2 cellular contexts compared by ENCODE assay signal in the genomic region with DNA sequence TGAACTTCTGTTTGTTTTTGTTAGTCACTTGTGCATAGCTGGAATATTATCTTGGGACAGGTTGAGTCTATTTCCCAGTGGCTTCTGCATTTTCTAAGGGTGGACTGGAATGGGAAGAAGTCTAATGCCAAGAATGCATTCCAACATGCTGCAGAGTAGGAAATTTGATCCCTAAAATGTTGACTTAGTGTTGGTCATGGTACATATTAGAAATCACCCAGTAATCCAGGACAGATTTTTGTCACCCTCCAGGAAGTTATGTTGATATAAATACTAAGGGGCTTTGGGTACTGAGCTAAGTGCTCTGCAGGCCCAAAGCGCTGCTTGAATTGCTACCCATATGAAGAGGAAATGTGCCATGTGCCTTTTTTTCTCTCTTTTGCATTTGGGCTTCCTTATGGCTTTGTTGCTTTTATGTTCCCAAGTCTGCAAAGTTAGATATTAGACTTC.
A peak's percentile ranks its signal among the peaks of the same experiment; 100 is the strongest.
TF ChIP-seq lines count a peak whose summit lies in the region.

No MANE protein-coding gene starts in this region.

TF ChIP-seq in GM23338, 12 proteins besides CTCF, POLR2A, EP300 and RAD21 (continued from another document):
- no peak for TF ChIP-seq JUNB (IDR thresholded peaks at IDR 0.05; ENCODE audit: unreplicated experiment)
- TF ChIP-seq, protein P1, sequence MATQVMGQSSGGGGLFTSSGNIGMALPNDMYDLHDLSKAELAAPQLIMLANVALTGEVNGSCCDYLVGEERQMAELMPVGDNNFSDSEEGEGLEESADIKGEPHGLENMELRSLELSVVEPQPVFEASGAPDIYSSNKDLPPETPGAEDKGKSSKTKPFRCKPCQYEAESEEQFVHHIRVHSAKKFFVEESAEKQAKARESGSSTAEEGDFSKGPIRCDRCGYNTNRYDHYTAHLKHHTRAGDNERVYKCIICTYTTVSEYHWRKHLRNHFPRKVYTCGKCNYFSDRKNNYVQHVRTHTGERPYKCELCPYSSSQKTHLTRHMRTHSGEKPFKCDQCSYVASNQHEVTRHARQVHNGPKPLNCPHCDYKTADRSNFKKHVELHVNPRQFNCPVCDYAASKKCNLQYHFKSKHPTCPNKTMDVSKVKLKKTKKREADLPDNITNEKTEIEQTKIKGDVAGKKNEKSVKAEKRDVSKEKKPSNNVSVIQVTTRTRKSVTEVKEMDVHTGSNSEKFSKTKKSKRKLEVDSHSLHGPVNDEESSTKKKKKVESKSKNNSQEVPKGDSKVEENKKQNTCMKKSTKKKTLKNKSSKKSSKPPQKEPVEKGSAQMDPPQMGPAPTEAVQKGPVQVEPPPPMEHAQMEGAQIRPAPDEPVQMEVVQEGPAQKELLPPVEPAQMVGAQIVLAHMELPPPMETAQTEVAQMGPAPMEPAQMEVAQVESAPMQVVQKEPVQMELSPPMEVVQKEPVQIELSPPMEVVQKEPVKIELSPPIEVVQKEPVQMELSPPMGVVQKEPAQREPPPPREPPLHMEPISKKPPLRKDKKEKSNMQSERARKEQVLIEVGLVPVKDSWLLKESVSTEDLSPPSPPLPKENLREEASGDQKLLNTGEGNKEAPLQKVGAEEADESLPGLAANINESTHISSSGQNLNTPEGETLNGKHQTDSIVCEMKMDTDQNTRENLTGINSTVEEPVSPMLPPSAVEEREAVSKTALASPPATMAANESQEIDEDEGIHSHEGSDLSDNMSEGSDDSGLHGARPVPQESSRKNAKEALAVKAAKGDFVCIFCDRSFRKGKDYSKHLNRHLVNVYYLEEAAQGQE (IDR thresholded peaks at IDR 0.05; ENCODE audit: unreplicated experiment) = no peak
- no peak for TF ChIP-seq ZNF331 (CRISPR knock-in tag; IDR thresholded peaks at IDR 0.05; ENCODE audit: low read depth)
- TF ChIP-seq STAT1 (IDR thresholded peaks at IDR 0.05; ENCODE audit: unreplicated experiment) = no peak
- TF ChIP-seq EZH2 (IDR thresholded peaks at IDR 0.05; ENCODE audit: low read depth, unreplicated experiment) = no peak
- no peak for TF ChIP-seq CREB1 (CRISPR knock-in tag; IDR thresholded peaks at IDR 0.05; ENCODE audit: low read depth)
- TF ChIP-seq, protein P2, sequence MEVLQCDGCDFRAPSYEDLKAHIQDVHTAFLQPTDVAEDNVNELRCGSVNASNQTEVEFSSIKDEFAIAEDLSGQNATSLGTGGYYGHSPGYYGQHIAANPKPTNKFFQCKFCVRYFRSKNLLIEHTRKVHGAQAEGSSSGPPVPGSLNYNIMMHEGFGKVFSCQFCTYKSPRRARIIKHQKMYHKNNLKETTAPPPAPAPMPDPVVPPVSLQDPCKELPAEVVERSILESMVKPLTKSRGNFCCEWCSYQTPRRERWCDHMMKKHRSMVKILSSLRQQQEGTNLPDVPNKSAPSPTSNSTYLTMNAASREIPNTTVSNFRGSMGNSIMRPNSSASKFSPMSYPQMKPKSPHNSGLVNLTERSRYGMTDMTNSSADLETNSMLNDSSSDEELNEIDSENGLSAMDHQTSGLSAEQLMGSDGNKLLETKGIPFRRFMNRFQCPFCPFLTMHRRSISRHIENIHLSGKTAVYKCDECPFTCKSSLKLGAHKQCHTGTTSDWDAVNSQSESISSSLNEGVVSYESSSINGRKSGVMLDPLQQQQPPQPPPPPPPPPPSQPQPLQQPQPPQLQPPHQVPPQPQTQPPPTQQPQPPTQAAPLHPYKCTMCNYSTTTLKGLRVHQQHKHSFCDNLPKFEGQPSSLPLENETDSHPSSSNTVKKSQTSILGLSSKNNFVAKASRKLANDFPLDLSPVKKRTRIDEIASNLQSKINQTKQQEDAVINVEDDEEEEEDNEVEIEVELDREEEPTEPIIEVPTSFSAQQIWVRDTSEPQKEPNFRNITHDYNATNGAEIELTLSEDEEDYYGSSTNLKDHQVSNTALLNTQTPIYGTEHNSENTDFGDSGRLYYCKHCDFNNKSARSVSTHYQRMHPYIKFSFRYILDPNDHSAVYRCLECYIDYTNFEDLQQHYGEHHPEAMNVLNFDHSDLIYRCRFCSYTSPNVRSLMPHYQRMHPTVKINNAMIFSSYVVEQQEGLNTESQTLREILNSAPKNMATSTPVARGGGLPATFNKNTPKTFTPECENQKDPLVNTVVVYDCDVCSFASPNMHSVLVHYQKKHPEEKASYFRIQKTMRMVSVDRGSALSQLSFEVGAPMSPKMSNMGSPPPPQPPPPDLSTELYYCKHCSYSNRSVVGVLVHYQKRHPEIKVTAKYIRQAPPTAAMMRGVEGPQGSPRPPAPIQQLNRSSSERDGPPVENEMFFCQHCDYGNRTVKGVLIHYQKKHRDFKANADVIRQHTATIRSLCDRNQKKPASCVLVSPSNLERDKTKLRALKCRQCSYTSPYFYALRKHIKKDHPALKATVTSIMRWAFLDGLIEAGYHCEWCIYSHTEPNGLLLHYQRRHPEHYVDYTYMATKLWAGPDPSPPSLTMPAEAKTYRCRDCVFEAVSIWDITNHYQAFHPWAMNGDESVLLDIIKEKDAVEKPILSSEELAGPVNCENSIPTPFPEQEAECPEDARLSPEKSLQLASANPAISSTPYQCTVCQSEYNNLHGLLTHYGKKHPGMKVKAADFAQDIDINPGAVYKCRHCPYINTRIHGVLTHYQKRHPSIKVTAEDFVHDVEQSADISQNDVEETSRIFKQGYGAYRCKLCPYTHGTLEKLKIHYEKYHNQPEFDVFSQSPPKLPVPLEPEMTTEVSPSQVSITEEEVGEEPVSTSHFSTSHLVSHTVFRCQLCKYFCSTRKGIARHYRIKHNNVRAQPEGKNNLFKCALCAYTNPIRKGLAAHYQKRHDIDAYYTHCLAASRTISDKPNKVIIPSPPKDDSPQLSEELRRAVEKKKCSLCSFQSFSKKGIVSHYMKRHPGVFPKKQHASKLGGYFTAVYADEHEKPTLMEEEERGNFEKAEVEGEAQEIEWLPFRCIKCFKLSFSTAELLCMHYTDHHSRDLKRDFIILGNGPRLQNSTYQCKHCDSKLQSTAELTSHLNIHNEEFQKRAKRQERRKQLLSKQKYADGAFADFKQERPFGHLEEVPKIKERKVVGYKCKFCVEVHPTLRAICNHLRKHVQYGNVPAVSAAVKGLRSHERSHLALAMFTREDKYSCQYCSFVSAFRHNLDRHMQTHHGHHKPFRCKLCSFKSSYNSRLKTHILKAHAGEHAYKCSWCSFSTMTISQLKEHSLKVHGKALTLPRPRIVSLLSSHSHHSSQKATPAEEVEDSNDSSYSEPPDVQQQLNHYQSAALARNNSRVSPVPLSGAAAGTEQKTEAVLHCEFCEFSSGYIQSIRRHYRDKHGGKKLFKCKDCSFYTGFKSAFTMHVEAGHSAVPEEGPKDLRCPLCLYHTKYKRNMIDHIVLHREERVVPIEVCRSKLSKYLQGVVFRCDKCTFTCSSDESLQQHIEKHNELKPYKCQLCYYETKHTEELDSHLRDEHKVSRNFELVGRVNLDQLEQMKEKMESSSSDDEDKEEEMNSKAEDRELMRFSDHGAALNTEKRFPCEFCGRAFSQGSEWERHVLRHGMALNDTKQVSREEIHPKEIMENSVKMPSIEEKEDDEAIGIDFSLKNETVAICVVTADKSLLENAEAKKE (CRISPR knock-in tag; IDR thresholded peaks at IDR 0.05) = no peak
- TF ChIP-seq ZNF114 (CRISPR knock-in tag; IDR thresholded peaks at IDR 0.05) = no peak
- no peak for TF ChIP-seq POLR2AphosphoS5 (IDR thresholded peaks at IDR 0.05; ENCODE audit: low read depth)
- TF ChIP-seq NANOG (IDR thresholded peaks at IDR 0.05; ENCODE audit: borderline replicate concordance) = no peak

TF ChIP-seq in HepG2, 621 proteins besides CTCF, POLR2A, EP300 and RAD21 (continued from another document and continues in another):
- TF ChIP-seq JUN (CRISPR knock-in tag; IDR thresholded peaks at IDR 0.05) (no peak), DNMT3B (CRISPR knock-in tag; conservative IDR thresholded peaks at IDR 0.05) (no peak), DNMT1 (CRISPR knock-in tag; IDR thresholded peaks at IDR 0.05) (no peak), ZC3H13 (CRISPR knock-in tag; IDR thresholded peaks at IDR 0.05) (no peak), PPARG (CRISPR knock-in tag; conservative IDR thresholded peaks at IDR 0.05) (no peak), ZNF577 (CRISPR knock-in tag; IDR thresholded peaks at IDR 0.05; ENCODE audit: borderline replicate concordance, low read depth) (no peak), ZMYM4 (CRISPR knock-in tag; IDR thresholded peaks at IDR 0.05) (no peak), TBX2 (CRISPR knock-in tag; IDR thresholded peaks at IDR 0.05; ENCODE audit: borderline replicate concordance) (no peak), NBN (conservative IDR thresholded peaks at IDR 0.05) (no peak), CBFB (CRISPR knock-in tag; IDR thresholded peaks at IDR 0.05) (no peak), SETDB1 (CRISPR knock-in tag; IDR thresholded peaks at IDR 0.05; ENCODE audit: borderline replicate concordance) (no peak), SMAD1 (CRISPR knock-in tag; IDR thresholded peaks at IDR 0.05; ENCODE audit: borderline replicate concordance, low read depth) (no peak), ZNF7 (CRISPR knock-in tag; IDR thresholded peaks at IDR 0.05) (no peak), HMG20A (CRISPR knock-in tag; IDR thresholded peaks at IDR 0.05; ENCODE audit: borderline replicate concordance) (peak; percentile 48; the same call in 1 of the 2 replicates), KLF6 (CRISPR knock-in tag; IDR thresholded peaks at IDR 0.05) (no peak), SIX1 (CRISPR knock-in tag; IDR thresholded peaks at IDR 0.05; ENCODE audit: borderline replicate concordance) (peak; percentile 97; the same call in 1 of the 2 replicates), ZNF292 (CRISPR knock-in tag; IDR thresholded peaks at IDR 0.05; ENCODE audit: borderline replicate concordance, low read depth) (no peak), ZNF225 (CRISPR knock-in tag; IDR thresholded peaks at IDR 0.05) (no peak), ZNF788 (CRISPR knock-in tag; IDR thresholded peaks at IDR 0.05; ENCODE audit: borderline replicate concordance) (no peak), ELF3 (CRISPR knock-in tag; IDR thresholded peaks at IDR 0.05) (peak; percentile 71; the same call in 1 of the 2 replicates), ZNF232 (CRISPR knock-in tag; IDR thresholded peaks at IDR 0.05; ENCODE audit: borderline replicate concordance) (no peak), BRCA1 (CRISPR knock-in tag; IDR thresholded peaks at IDR 0.05) (no peak)
- TF ChIP-seq, protein P3, sequence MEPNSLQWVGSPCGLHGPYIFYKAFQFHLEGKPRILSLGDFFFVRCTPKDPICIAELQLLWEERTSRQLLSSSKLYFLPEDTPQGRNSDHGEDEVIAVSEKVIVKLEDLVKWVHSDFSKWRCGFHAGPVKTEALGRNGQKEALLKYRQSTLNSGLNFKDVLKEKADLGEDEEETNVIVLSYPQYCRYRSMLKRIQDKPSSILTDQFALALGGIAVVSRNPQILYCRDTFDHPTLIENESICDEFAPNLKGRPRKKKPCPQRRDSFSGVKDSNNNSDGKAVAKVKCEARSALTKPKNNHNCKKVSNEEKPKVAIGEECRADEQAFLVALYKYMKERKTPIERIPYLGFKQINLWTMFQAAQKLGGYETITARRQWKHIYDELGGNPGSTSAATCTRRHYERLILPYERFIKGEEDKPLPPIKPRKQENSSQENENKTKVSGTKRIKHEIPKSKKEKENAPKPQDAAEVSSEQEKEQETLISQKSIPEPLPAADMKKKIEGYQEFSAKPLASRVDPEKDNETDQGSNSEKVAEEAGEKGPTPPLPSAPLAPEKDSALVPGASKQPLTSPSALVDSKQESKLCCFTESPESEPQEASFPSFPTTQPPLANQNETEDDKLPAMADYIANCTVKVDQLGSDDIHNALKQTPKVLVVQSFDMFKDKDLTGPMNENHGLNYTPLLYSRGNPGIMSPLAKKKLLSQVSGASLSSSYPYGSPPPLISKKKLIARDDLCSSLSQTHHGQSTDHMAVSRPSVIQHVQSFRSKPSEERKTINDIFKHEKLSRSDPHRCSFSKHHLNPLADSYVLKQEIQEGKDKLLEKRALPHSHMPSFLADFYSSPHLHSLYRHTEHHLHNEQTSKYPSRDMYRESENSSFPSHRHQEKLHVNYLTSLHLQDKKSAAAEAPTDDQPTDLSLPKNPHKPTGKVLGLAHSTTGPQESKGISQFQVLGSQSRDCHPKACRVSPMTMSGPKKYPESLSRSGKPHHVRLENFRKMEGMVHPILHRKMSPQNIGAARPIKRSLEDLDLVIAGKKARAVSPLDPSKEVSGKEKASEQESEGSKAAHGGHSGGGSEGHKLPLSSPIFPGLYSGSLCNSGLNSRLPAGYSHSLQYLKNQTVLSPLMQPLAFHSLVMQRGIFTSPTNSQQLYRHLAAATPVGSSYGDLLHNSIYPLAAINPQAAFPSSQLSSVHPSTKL (CRISPR knock-in tag; IDR thresholded peaks at IDR 0.05) = peak; percentile 72
- TF ChIP-seq, protein P4, sequence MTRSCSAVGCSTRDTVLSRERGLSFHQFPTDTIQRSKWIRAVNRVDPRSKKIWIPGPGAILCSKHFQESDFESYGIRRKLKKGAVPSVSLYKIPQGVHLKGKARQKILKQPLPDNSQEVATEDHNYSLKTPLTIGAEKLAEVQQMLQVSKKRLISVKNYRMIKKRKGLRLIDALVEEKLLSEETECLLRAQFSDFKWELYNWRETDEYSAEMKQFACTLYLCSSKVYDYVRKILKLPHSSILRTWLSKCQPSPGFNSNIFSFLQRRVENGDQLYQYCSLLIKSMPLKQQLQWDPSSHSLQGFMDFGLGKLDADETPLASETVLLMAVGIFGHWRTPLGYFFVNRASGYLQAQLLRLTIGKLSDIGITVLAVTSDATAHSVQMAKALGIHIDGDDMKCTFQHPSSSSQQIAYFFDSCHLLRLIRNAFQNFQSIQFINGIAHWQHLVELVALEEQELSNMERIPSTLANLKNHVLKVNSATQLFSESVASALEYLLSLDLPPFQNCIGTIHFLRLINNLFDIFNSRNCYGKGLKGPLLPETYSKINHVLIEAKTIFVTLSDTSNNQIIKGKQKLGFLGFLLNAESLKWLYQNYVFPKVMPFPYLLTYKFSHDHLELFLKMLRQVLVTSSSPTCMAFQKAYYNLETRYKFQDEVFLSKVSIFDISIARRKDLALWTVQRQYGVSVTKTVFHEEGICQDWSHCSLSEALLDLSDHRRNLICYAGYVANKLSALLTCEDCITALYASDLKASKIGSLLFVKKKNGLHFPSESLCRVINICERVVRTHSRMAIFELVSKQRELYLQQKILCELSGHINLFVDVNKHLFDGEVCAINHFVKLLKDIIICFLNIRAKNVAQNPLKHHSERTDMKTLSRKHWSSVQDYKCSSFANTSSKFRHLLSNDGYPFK (CRISPR knock-in tag; IDR thresholded peaks at IDR 0.05; ENCODE audit: borderline replicate concordance) = no peak
- TF ChIP-seq, protein P5, sequence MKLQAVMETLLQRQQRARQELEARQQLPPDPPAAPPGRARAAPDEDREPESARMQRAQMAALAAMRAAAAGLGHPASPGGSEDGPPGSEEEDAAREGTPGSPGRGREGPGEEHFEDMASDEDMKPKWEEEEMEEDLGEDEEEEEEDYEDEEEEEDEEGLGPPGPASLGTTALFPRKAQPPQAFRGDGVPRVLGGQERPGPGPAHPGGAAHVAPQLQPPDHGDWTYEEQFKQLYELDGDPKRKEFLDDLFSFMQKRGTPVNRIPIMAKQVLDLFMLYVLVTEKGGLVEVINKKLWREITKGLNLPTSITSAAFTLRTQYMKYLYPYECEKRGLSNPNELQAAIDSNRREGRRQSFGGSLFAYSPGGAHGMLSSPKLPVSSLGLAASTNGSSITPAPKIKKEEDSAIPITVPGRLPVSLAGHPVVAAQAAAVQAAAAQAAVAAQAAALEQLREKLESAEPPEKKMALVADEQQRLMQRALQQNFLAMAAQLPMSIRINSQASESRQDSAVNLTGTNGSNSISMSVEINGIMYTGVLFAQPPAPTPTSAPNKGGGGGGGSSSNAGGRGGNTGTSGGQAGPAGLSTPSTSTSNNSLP (IDR thresholded peaks at IDR 0.05; ENCODE audit: low read depth, low read length) = peak; percentile 53; the same call in 1 of the 2 replicates
- TF ChIP-seq, protein P6, sequence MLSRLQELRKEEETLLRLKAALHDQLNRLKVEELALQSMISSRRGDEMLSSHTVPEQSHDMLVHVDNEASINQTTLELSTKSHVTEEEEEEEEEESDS (CRISPR knock-in tag; IDR thresholded peaks at IDR 0.05; ENCODE audit: borderline replicate concordance) = no peak
